1 cellular context compared by ENCODE assay signal in the genomic region with DNA sequence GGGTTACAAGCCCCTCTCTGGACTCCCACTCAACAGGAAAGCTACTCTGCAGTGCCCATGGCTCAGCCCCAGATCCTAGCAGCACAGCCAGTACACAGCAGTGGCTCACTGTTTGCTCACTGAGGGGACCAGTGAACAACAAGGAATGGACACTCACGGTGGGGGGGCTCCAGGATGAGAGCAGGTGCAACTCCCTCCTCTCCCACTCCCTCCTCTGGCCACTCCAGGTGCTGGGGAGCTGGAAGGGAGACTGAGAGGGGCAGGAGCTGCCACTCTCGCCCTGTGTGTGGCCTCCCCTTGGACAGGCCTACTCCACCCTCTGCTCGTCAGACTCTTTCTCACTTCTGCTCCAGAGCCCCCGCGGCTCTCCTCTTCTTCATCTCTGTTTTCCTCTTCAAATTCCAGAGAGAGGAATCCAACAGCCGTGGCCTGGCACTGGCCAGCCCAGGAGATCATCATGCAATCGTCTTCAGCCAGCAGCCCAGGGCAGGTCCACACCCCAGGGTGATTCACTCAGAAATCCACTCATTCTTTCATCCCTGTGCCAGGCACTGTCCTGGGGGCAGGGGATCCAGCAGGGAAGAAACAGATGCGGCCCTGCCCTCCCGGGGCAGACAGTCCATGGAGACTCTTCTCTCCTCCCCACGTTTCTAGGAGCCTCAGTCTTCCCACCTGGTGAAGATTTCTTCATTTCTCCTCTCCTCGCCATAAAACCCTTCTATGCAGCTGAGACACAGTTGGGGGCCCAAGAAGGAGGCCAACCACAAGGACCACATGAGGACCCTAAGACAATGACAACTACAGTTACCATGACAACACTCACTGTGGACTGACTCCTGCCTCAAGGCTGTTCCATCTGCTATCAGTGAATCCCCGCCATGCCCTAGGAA.
TF ChIP-seq lines count a peak whose summit lies in the region.

No MANE protein-coding gene starts in this region.

TF ChIP-seq in IMR-90, 13 proteins besides CTCF, POLR2A, EP300 and RAD21:
- TF ChIP-seq, protein P1, sequence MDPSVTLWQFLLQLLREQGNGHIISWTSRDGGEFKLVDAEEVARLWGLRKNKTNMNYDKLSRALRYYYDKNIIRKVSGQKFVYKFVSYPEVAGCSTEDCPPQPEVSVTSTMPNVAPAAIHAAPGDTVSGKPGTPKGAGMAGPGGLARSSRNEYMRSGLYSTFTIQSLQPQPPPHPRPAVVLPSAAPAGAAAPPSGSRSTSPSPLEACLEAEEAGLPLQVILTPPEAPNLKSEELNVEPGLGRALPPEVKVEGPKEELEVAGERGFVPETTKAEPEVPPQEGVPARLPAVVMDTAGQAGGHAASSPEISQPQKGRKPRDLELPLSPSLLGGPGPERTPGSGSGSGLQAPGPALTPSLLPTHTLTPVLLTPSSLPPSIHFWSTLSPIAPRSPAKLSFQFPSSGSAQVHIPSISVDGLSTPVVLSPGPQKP (IDR thresholded peaks at IDR 0.05; ENCODE audit: borderline replicate concordance, low read depth, low read length), result no peak
- TF ChIP-seq NFE2L2 (IDR thresholded peaks at IDR 0.05; ENCODE audit: low read depth, low read length) (no peak), FOS (IDR thresholded peaks at IDR 0.05; ENCODE audit: low read depth, low read length) (no peak), MAZ (IDR thresholded peaks at IDR 0.05; ENCODE audit: borderline replicate concordance, low read depth, low read length) (no peak), MAFK (IDR thresholded peaks at IDR 0.05; ENCODE audit: low read depth, low read length) (no peak)
- TF ChIP-seq, protein P2, sequence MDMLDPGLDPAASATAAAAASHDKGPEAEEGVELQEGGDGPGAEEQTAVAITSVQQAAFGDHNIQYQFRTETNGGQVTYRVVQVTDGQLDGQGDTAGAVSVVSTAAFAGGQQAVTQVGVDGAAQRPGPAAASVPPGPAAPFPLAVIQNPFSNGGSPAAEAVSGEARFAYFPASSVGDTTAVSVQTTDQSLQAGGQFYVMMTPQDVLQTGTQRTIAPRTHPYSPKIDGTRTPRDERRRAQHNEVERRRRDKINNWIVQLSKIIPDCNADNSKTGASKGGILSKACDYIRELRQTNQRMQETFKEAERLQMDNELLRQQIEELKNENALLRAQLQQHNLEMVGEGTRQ (IDR thresholded peaks at IDR 0.05; ENCODE audit: low read depth, low read length), result no peak
